ENCODE assay signal across 19 cellular contexts in the genomic region with DNA sequence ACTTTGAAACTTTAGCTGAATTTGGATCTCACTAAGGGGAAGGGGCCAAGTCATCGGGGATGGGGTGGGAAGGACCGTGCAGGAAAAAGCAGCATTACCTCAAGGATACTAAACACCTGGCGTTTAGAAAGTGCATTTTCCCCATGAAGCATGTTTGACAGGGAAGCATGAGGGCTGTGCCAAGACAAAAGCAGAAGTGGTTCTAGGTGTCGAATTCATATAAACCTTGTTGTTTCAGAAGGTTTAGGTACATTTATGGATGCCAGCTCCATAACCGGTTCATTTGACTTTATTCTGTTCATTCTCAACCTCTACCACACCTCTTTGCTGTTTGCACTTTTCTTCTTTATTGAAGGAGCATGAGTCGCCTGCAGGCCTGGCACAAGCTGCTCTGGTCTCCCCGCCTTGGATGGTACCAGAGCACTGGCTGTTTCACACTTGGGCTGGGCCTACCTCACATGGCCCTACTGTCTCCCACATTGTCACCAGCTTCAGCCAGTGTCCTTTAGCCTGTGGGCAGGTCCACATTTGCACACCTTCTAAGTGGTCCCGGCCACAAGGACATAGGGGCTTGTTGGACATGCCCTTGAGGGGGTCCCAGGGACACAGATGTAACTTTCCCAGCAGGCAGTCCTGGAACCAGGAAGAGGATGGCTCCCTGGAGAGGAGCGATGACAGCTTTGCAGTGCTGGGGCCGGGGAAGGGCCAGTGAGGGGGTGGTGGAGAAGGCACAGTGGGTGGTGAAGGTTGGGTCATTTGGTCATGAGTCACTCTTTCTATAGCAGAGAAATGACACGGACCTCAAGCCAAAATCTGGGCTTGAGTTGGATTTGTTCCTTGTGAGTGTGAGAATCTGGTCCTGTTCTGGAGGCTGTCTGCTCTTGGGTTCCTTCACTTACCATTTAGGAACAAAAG. TPM values are rescaled to one million over a fixed set of nuclear protein-coding genes. Genes with fewer than 3 reads are reported as not detected.
A peak's percentile ranks its signal among the peaks of the same experiment; 100 is the strongest.
DNase-seq lines count a peak whose midpoint lies in the region; ATAC-seq and TF ChIP-seq lines count a peak whose summit lies in the region.
"Had no signal": no experiment of that assay in that cellular context is flagged by ENCODE, and none has a peak within 500 bp of the region (broad histone marks: within the 10 kb centered on the region; RNA-seq: fewer than 3 reads in every experiment).

No MANE protein-coding gene starts in this region.

- peaks cover 49% of the 10 kb centered on the region for H3K27me3 Mint-ChIP-seq in activated CD8-positive, alpha-beta memory T cell treated with anti-CD3 and anti-CD28 coated beads, Interleukin-2, amount 10 ng/mL, durations not matched to agents 7 days and 5 days

- TF ChIP-seq CTCF in astrocyte of the spinal cord (IDR thresholded peaks at IDR 0.05; ENCODE audit: low read depth, low read length) = no peak

- CTCF ChIA-PET in activated CD8-positive, alpha-beta memory T cell treated with anti-CD3 and anti-CD28 coated beads, Interleukin-2, amount 10 ng/mL, durations not matched to agents 7 days and 5 days (lab: Charles Lee) = no interaction called here

- peaks cover 17 to 19% of the 10 kb centered on the region in 2 donors for H3K4me1 ChIP-seq in mucosa of rectum (ENCODE audit: control insufficient read depth in 2 of 2, insufficient read depth in 2 of 2, low read length in 2 of 2)

- H3K36me3 ChIP-seq in mucosa of rectum (ENCODE audit: control insufficient read depth in 2 of 2, insufficient read depth in 2 of 2, low read length in 2 of 2) = no peaks in the 10 kb centered on the region
- H3K36me3 ChIP-seq: thoracic aorta had no signal

- H3K36me3 Mint-ChIP-seq in activated CD8-positive, alpha-beta memory T cell treated with anti-CD3 and anti-CD28 coated beads, Interleukin-2, amount 10 ng/mL, durations not matched to agents 7 days and 5 days = no peaks in the 10 kb centered on the region
- H3K36me3 Mint-ChIP-seq: activated CD4-positive, alpha-beta memory T cell treated with anti-CD3 and anti-CD28 coated beads for 36 hours; naive B cell had no signal

- ATAC-seq in activated CD8-positive, alpha-beta memory T cell treated with anti-CD3 and anti-CD28 coated beads, Interleukin-2, amount 10 ng/mL, durations not matched to agents 7 days and 5 days = no peak
- no peak for ATAC-seq in GM18520 (IDR thresholded peaks at IDR 0.05; ENCODE audit: unreplicated experiment)
- ATAC-seq: foreskin keratinocyte, sciatic nerve had no signal

- H3K9me3 Mint-ChIP-seq in activated CD8-positive, alpha-beta memory T cell treated with anti-CD3 and anti-CD28 coated beads, Interleukin-2, amount 10 ng/mL, durations not matched to agents 7 days and 5 days (ENCODE audit: low read depth) = no peaks in the 10 kb centered on the region
- H3K9me3 Mint-ChIP-seq: activated CD4-positive, alpha-beta memory T cell treated with anti-CD3 and anti-CD28 coated beads for 36 hours; naive B cell had no signal

- H3K4me3 ChIP-seq in astrocyte of the spinal cord (ENCODE audit: low read depth, low read length) (no peak overlapping the region), mucosa of rectum (ENCODE audit: low read length in 2 of 2) (no peak overlapping the region)
- H3K4me3 ChIP-seq: thoracic aorta had no signal

- peak overlapping the region in 1 of 2 donors; percentile 24 for H3K9ac ChIP-seq in mucosa of rectum (ENCODE audit: low read depth in 1 of 2, low read length in 2 of 2)

- DNase-seq in DMS79 treated with DMSO at 0.1 percent for 48 hours (lab: John Stamatoyannopoulos, UW) (peak; percentile 15), DMS79 (lab: John Stamatoyannopoulos, UW) (no peak), MV-4-11 (lab: John Stamatoyannopoulos, UW) (peak; percentile 30), astrocyte of the spinal cord (ENCODE audit: low read depth, low spot score) (peak; percentile 45), NCI-H446 treated with DMSO at 0.1 percent for 48 hours (lab: John Stamatoyannopoulos, UW) (no peak)
- no peak for DNase-seq in activated CD8-positive, alpha-beta memory T cell treated with anti-CD3 and anti-CD28 coated beads, Interleukin-2, amount 10 ng/mL, durations not matched to agents 7 days and 5 days
- DNase-seq: 8988T; activated CD4-positive, alpha-beta memory T cell treated with anti-CD3 and anti-CD28 coated beads for 36 hours; activated naive CD4-positive, alpha-beta T cell; DND-41; foreskin keratinocyte; kidney; naive B cell; NCI-H748 treated with DMSO at 0.1 percent for 48 hours; T-helper 2 cell had no signal

- H3K9me3 ChIP-seq in mucosa of rectum (ENCODE audit: control insufficient read depth in 2 of 2, low read length in 2 of 2) = no peaks in the 10 kb centered on the region
- H3K9me3 ChIP-seq: thoracic aorta had no signal

- no peak overlapping the region for H3K4me3 Mint-ChIP-seq in activated CD8-positive, alpha-beta memory T cell treated with anti-CD3 and anti-CD28 coated beads, Interleukin-2, amount 10 ng/mL, durations not matched to agents 7 days and 5 days
- H3K4me3 Mint-ChIP-seq: activated CD4-positive, alpha-beta memory T cell treated with anti-CD3 and anti-CD28 coated beads for 36 hours had no signal

- in situ Hi-C loops in astrocyte of the spinal cord (cut with HindIII; ENCODE audit: low sequenced_read_pairs) = no loop called here

- peaks cover 0 to 6% of the 10 kb centered on the region in 2 donors for H3K27me3 ChIP-seq in mucosa of rectum (ENCODE audit: control insufficient read depth in 2 of 2, insufficient read depth in 2 of 2, low read length in 2 of 2)

- H3K4me1 Mint-ChIP-seq in activated CD8-positive, alpha-beta memory T cell treated with anti-CD3 and anti-CD28 coated beads, Interleukin-2, amount 10 ng/mL, durations not matched to agents 7 days and 5 days = peaks cover 9% of the 10 kb centered on the region

- no peak overlapping the region for H3K27ac Mint-ChIP-seq in activated CD8-positive, alpha-beta memory T cell treated with anti-CD3 and anti-CD28 coated beads, Interleukin-2, amount 10 ng/mL, durations not matched to agents 7 days and 5 days
- H3K27ac Mint-ChIP-seq: activated CD4-positive, alpha-beta memory T cell treated with anti-CD3 and anti-CD28 coated beads for 36 hours had no signal

- H3K27ac ChIP-seq in mucosa of rectum (ENCODE audit: low read depth in 2 of 2, low read length in 2 of 2) = peak overlapping the region; percentile 32 to 76
- H3K27ac ChIP-seq: foreskin keratinocyte, thoracic aorta had no signal

RNA-seq across cellular contexts. Expression of a gene that starts 3.2 kb away (rescaled TPM):
- total RNA-seq in activated CD8-positive, alpha-beta memory T cell treated with anti-CD3 and anti-CD28 coated beads, Interleukin-2, amount 10 ng/mL, durations not matched to agents 7 days and 5 days = not detected
- total RNA-seq: activated CD4-positive, alpha-beta memory T cell treated with anti-CD3 and anti-CD28 coated beads for 36 hours had no signal

Comparison
In these comparisons a context has a peak if more than half of its experiments do, and no peak if none do; other contexts are left out.
1. DNase-seq: peak in DMS79 treated with DMSO at 0.1 percent for 48 hours (single experiment), MV-4-11 (single experiment) and astrocyte of the spinal cord (single experiment); none in DMS79 (single experiment), NCI-H446 treated with DMSO at 0.1 percent for 48 hours (single experiment) and activated CD8-positive, alpha-beta memory T cell treated with anti-CD3 and anti-CD28 coated beads, Interleukin-2, amount 10 ng/mL, durations not matched to agents 7 days and 5 days (single experiment).